Comparison of ENCODE assay signal across 2 cellular contexts in the genomic region with DNA sequence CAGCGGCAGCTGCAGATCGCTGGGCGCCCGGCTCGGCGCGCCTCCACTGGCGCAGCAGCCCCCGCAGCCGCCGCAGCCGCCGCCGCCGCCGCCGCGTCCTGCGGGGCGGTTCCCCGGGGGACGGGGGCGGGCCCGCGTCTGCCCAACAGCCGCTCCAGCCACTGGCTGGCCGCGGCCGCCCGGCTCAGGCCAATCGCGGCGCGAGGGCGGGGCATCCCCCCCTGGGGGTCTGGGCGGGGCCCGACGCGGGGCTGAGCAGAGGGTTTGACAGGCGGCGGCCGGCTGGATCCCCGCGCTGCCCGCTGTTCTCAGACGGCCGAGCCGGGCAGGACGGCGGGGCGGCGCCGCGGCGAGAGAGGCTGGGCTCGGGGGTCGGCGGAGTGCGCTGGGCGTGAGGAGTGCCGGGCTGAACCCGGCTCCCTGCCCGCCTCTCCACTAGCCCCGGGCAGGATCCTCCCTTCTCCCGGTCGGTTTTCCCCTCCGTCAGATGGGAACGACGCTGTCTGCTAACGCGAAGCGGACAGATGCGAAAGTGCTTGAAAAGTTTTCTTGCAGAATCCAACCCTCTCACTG.
TF ChIP-seq lines count a peak whose summit lies in the region.

Gene GLIS1, minus strand, starts transcription at position 56 of the 573 bp plus-strand sequence. CDS start 1,100 bp downstream, outside the sequence.

TF ChIP-seq in HEK293, 187 proteins besides CTCF, POLR2A, EP300 and RAD21 (continued from another document):
- TF ChIP-seq KLF16 (tag by site-specific recombination; IDR thresholded peaks at IDR 0.05) (no peak), ZBTB26 (tag by site-specific recombination; optimal IDR thresholded peaks at IDR 0.05) (peak; percentile 38), ZSCAN18 (tag by site-specific recombination; IDR thresholded peaks at IDR 0.05) (no peak), ZBTB1 (tag by site-specific recombination; IDR thresholded peaks at IDR 0.05) (no peak), HOXD13 (CRISPR knock-in tag; IDR thresholded peaks at IDR 0.05; ENCODE audit: borderline replicate concordance) (no peak)
- TF ChIP-seq, protein P1, sequence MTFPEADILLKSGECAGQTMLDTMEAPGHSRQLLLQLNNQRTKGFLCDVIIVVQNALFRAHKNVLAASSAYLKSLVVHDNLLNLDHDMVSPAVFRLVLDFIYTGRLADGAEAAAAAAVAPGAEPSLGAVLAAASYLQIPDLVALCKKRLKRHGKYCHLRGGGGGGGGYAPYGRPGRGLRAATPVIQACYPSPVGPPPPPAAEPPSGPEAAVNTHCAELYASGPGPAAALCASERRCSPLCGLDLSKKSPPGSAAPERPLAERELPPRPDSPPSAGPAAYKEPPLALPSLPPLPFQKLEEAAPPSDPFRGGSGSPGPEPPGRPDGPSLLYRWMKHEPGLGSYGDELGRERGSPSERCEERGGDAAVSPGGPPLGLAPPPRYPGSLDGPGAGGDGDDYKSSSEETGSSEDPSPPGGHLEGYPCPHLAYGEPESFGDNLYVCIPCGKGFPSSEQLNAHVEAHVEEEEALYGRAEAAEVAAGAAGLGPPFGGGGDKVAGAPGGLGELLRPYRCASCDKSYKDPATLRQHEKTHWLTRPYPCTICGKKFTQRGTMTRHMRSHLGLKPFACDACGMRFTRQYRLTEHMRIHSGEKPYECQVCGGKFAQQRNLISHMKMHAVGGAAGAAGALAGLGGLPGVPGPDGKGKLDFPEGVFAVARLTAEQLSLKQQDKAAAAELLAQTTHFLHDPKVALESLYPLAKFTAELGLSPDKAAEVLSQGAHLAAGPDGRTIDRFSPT (tag by site-specific recombination; IDR thresholded peaks at IDR 0.05): no peak

TF ChIP-seq in K562, 482 proteins besides CTCF, POLR2A, EP300 and RAD21 (continued from another document and continues in another):
- TF ChIP-seq, protein P2, sequence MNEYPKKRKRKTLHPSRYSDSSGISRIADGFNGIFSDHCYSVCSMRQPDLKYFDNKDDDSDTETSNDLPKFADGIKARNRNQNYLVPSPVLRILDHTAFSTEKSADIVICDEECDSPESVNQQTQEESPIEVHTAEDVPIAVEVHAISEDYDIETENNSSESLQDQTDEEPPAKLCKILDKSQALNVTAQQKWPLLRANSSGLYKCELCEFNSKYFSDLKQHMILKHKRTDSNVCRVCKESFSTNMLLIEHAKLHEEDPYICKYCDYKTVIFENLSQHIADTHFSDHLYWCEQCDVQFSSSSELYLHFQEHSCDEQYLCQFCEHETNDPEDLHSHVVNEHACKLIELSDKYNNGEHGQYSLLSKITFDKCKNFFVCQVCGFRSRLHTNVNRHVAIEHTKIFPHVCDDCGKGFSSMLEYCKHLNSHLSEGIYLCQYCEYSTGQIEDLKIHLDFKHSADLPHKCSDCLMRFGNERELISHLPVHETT (CRISPR knock-in tag; conservative IDR thresholded peaks at IDR 0.05 in 1 of 2, IDR thresholded peaks at IDR 0.05 in 1 of 2): no peak
- TF ChIP-seq CCNT2 (IDR thresholded peaks at IDR 0.05; ENCODE audit: borderline replicate concordance, extremely low read depth, insufficient read length, low read depth, low read length): peak; percentile 45
- TF ChIP-seq HDAC3 (IDR thresholded peaks at IDR 0.05; ENCODE audit: borderline replicate concordance, partially characterized antibody): no peak
- TF ChIP-seq RFX5 (IDR thresholded peaks at IDR 0.05; ENCODE audit: low read depth, low read length): no peak
- peak; percentile 86 for TF ChIP-seq NEUROD1 (IDR thresholded peaks at IDR 0.05; ENCODE audit: borderline replicate concordance, low read depth, low read length, partially characterized antibody)
- peak; percentile 56 for TF ChIP-seq CXXC5 (CRISPR knock-in tag; IDR thresholded peaks at IDR 0.05)
- no peak for TF ChIP-seq HMG20B (CRISPR knock-in tag; IDR thresholded peaks at IDR 0.05)
- TF ChIP-seq PBX2 (CRISPR knock-in tag; IDR thresholded peaks at IDR 0.05; ENCODE audit: low read depth): peak; percentile 61
- no peak for TF ChIP-seq PBX2 (tag; conservative IDR thresholded peaks at IDR 0.05; ENCODE audit: low read depth)
- TF ChIP-seq HNRNPUL1 (IDR thresholded peaks at IDR 0.05; ENCODE audit: low read length): no peak
- no peak for TF ChIP-seq HDAC2 (IDR thresholded peaks at IDR 0.05)
- no peak for TF ChIP-seq SNIP1 (IDR thresholded peaks at IDR 0.05; ENCODE audit: low read depth)
- no peak for TF ChIP-seq ZZZ3 (IDR thresholded peaks at IDR 0.05)
- no peak for TF ChIP-seq OTX1 (CRISPR knock-in tag; IDR thresholded peaks at IDR 0.05)
- TF ChIP-seq LCOR (CRISPR knock-in tag; IDR thresholded peaks at IDR 0.05): no peak
- 0 out of 2 replicates have a peak, but pooled peaks have one; percentile 20 for TF ChIP-seq CREM (IDR thresholded peaks at IDR 0.05; ENCODE audit: low read depth)
- no peak for TF ChIP-seq C11orf30 (IDR thresholded peaks at IDR 0.05; ENCODE audit: low read depth)
- no peak for TF ChIP-seq AFF1 (IDR thresholded peaks at IDR 0.05; ENCODE audit: low read depth in 1 of 2, partially characterized antibody in 2 of 2)
- no peak for TF ChIP-seq NONO (IDR thresholded peaks at IDR 0.05; ENCODE audit: low read depth in 2 of 2, low read length in 1 of 2)
- TF ChIP-seq NFIC (IDR thresholded peaks at IDR 0.05): peak; percentile 45; the same call in 1 of the 2 replicates
- TF ChIP-seq TAF1 (IDR thresholded peaks at IDR 0.05; ENCODE audit: control insufficient read depth, extremely low read depth, insufficient read depth, low read length, severe bottlenecking): no peak
- peak; percentile 93 for TF ChIP-seq SP2 (IDR thresholded peaks at IDR 0.05; ENCODE audit: extremely low read depth, low read depth, low read length, poor library complexity, severe bottlenecking)
- no peak for TF ChIP-seq MAFF (IDR thresholded peaks at IDR 0.05; ENCODE audit: low read length)
- peak; percentile 100 for TF ChIP-seq RBM25 (IDR thresholded peaks at IDR 0.05; ENCODE audit: low read depth, low read length, severe bottlenecking)
- TF ChIP-seq GTF2F1 (IDR thresholded peaks at IDR 0.05; ENCODE audit: low read depth, low read length): no peak
- no peak for TF ChIP-seq ZNF134 (CRISPR knock-in tag; conservative IDR thresholded peaks at IDR 0.05)
- no peak for TF ChIP-seq MEF2A (IDR thresholded peaks at IDR 0.05; ENCODE audit: control insufficient read depth, low read depth, low read length)
- no peak for TF ChIP-seq TARDBP (IDR thresholded peaks at IDR 0.05)
- no peak for TF ChIP-seq BCLAF1 (IDR thresholded peaks at IDR 0.05; ENCODE audit: borderline replicate concordance in 1 of 2, control insufficient read depth in 1 of 2, low read depth in 2 of 2, low read length in 1 of 2)
- TF ChIP-seq RBM15 (IDR thresholded peaks at IDR 0.05; ENCODE audit: insufficient read depth, low read length): no peak
- TF ChIP-seq, protein P3, sequence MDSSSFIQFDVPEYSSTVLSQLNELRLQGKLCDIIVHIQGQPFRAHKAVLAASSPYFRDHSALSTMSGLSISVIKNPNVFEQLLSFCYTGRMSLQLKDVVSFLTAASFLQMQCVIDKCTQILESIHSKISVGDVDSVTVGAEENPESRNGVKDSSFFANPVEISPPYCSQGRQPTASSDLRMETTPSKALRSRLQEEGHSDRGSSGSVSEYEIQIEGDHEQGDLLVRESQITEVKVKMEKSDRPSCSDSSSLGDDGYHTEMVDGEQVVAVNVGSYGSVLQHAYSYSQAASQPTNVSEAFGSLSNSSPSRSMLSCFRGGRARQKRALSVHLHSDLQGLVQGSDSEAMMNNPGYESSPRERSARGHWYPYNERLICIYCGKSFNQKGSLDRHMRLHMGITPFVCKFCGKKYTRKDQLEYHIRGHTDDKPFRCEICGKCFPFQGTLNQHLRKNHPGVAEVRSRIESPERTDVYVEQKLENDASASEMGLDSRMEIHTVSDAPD (CRISPR knock-in tag; IDR thresholded peaks at IDR 0.05): no peak
- peak; percentile 82 for TF ChIP-seq NCOA6 (IDR thresholded peaks at IDR 0.05)
- TF ChIP-seq CHD2 (IDR thresholded peaks at IDR 0.05; ENCODE audit: low read depth, low read length): peak; percentile 80
- TF ChIP-seq ETV6 (IDR thresholded peaks at IDR 0.05; ENCODE audit: borderline replicate concordance in 1 of 2, low read depth in 2 of 2, low read length in 1 of 2): no peak
- TF ChIP-seq ETV6 (CRISPR knock-in tag; IDR thresholded peaks at IDR 0.05; ENCODE audit: borderline replicate concordance): no peak
